In genomic region chr7:102883098-102883860, GRCh38 we compare ENCODE assay signal across 15 cellular contexts. TPM values are rescaled to one million over a fixed set of nuclear protein-coding genes. Genes with fewer than 3 reads are reported as not detected.
A peak's percentile ranks its signal among the peaks of the same experiment; 100 is the strongest.
DNase-seq lines count a peak whose midpoint lies in the region; ATAC-seq, FAIRE-seq and TF ChIP-seq lines count a peak whose summit lies in the region.
"Had no signal": no experiment of that assay in that cellular context is flagged by ENCODE, and none has a peak within 500 bp of the region (broad histone marks: within the 10 kb centered on the region; RNA-seq: fewer than 3 reads in every experiment).

No MANE protein-coding gene starts in this region.

- CTCF ChIA-PET in GM10248 (lab: Yijun Ruan, JAX), result interaction anchor here (1.5 kb wide), 1 partner anchor 17 kb away, joined by 4 read pairs; no protein-coding TSS in a partner anchor

- no peak overlapping the region for H2BK5ac ChIP-seq in mesenchymal stem cell (ENCODE audit: low read depth, low read length, poor library complexity, severe bottlenecking)

- H3K27me3 Mint-ChIP-seq in endothelial cell (ENCODE audit: unreplicated experiment), result no peaks in the 10 kb centered on the region
- H3K27me3 Mint-ChIP-seq: activated naive CD4-positive, alpha-beta T cell treated with anti-CD3 and anti-CD28 coated beads, Interleukin-2, amount 10 ng/mL, durations not matched to agents 7 days and 5 days had no signal

- H3K9ac ChIP-seq in mesenchymal stem cell (ENCODE audit: low read length), result no peak overlapping the region
- H3K9ac ChIP-seq: BLaER1 treated with 17β-estradiol and CSF1 and Interleukin-3, amounts not matched to agents 10 nM and 100 nM had no signal

- no peaks in the 10 kb centered on the region for H3K9me3 Mint-ChIP-seq in endothelial cell (ENCODE audit: unreplicated experiment)
- H3K9me3 Mint-ChIP-seq: activated naive CD4-positive, alpha-beta T cell treated with anti-CD3 and anti-CD28 coated beads, Interleukin-2, amount 10 ng/mL, durations not matched to agents 7 days and 5 days had no signal

- H3K4me1 ChIP-seq in mesenchymal stem cell (ENCODE audit: control insufficient read depth, insufficient read depth, low read depth, low read length) (no peaks in the 10 kb centered on the region), spleen (no peaks in the 10 kb centered on the region)

- no peaks in the 10 kb centered on the region for H3K9me3 ChIP-seq in mesenchymal stem cell (ENCODE audit: control insufficient read depth, low read length)
- H3K9me3 ChIP-seq in spleen, result no peaks in the 10 kb centered on the region

- peak overlapping the region; percentile 32 for H3K27ac ChIP-seq in mesenchymal stem cell (ENCODE audit: low read length, poor library complexity, severe bottlenecking)
- H3K27ac ChIP-seq in spleen, result no peak overlapping the region
- H3K27ac ChIP-seq: BLaER1 treated with 17β-estradiol and CSF1 and Interleukin-3, amounts not matched to agents 10 nM and 100 nM had no signal

- H3K4me2 ChIP-seq in mesenchymal stem cell (ENCODE audit: low read length, poor library complexity, severe bottlenecking), result no peak overlapping the region

- no peak overlapping the region for H3K27ac Mint-ChIP-seq in endothelial cell (ENCODE audit: unreplicated experiment)
- H3K27ac Mint-ChIP-seq: activated naive CD4-positive, alpha-beta T cell treated with anti-CD3 and anti-CD28 coated beads, Interleukin-2, amount 10 ng/mL, durations not matched to agents 7 days and 5 days had no signal

- H3K36me3 ChIP-seq in bronchial epithelial cell (ENCODE audit: control insufficient read depth, insufficient read depth, low read length) (no peaks in the 10 kb centered on the region), mesenchymal stem cell (ENCODE audit: control insufficient read depth in 1 of 2, insufficient read depth in 2 of 2, low read depth in 1 of 2, low read length in 2 of 2) (peaks cover 0 to 4% of the 10 kb centered on the region in 2 experiments), spleen (no peaks in the 10 kb centered on the region)
- H3K36me3 ChIP-seq: BLaER1 treated with 17β-estradiol and CSF1 and Interleukin-3, amounts not matched to agents 10 nM and 100 nM had no signal

- TF ChIP-seq CTCF in bronchial epithelial cell (IDR thresholded peaks at IDR 0.05; ENCODE audit: insufficient read depth, low read length, severe bottlenecking) (no peak), spleen (IDR thresholded peaks at IDR 0.05 in 8 of 11, conservative IDR thresholded peaks at IDR 0.05 in 3 of 11) (no peak), GM10248 (IDR thresholded peaks at IDR 0.05; ENCODE audit: control extremely low read depth, extremely low read depth, low read depth, missing control alignments) (no peak), endothelial cell (IDR thresholded peaks at IDR 0.05; ENCODE audit: unreplicated experiment) (no peak)

- no peaks in the 10 kb centered on the region for H3K27me3 ChIP-seq in bronchial epithelial cell (ENCODE audit: control insufficient read depth, insufficient read depth, low read length)
- H3K27me3 ChIP-seq in mesenchymal stem cell (ENCODE audit: control insufficient read depth in 1 of 2, insufficient read depth in 1 of 2, low read length in 2 of 2), result no peaks in the 10 kb centered on the region
- H3K27me3 ChIP-seq in spleen (replicated peaks in 1 of 7), result no peaks in the 10 kb centered on the region
- H3K27me3 ChIP-seq: BLaER1 treated with 17β-estradiol and CSF1 and Interleukin-3, amounts not matched to agents 10 nM and 100 nM had no signal

- no peak for ATAC-seq in GM21447 (IDR thresholded peaks at IDR 0.05; ENCODE audit: unreplicated experiment)

- H3K79me1 ChIP-seq in mesenchymal stem cell (replicated peaks; ENCODE audit: low read length, poor library complexity, severe bottlenecking), result peaks cover 3% of the 10 kb centered on the region

- H3K18ac ChIP-seq in mesenchymal stem cell (ENCODE audit: low read depth in 1 of 2, low read length in 2 of 2), result no peak overlapping the region

- no peak overlapping the region for H3K4me3 ChIP-seq in bronchial epithelial cell (ENCODE audit: low read depth, low read length)
- no peak overlapping the region for H3K4me3 ChIP-seq in mesenchymal stem cell (ENCODE audit: insufficient read depth in 1 of 2, low read depth in 1 of 2, low read length in 2 of 2)
- no peak overlapping the region for H3K4me3 ChIP-seq in spleen
- H3K4me3 ChIP-seq: BLaER1 treated with 17β-estradiol and CSF1 and Interleukin-3, amounts not matched to agents 10 nM and 100 nM; lung had no signal

- H3K4me3 Mint-ChIP-seq in endothelial cell (ENCODE audit: unreplicated experiment), result no peak overlapping the region
- H3K4me3 Mint-ChIP-seq: activated naive CD4-positive, alpha-beta T cell treated with anti-CD3 and anti-CD28 coated beads, Interleukin-2, amount 10 ng/mL, durations not matched to agents 7 days and 5 days had no signal

- no peak overlapping the region for H2BK15ac ChIP-seq in mesenchymal stem cell (ENCODE audit: low read depth, poor library complexity, severe bottlenecking)

- H3K23ac ChIP-seq in mesenchymal stem cell (ENCODE audit: low read length in 2 of 2), result no peak overlapping the region

- POLR2A ChIA-PET in GM10248 (lab: Yijun Ruan, JAX), result no interaction called here

- no peak overlapping the region for H4K8ac ChIP-seq in mesenchymal stem cell (ENCODE audit: low read length)

- DNase-seq in GM12892 (ENCODE audit: insufficient read length) (no peak), NCI-H226 (peak; percentile 72), bronchial epithelial cell (ENCODE audit: low read depth) (peak; percentile 87), mesenchymal stem cell (peak; percentile 51), spleen (no peak), GM10248 (ENCODE audit: extremely low spot score) (no peak), endothelial cell (ENCODE audit: low spot score) (no peak)
- DNase-seq: activated naive CD4-positive, alpha-beta T cell treated with anti-CD3 and anti-CD28 coated beads, Interleukin-2, amount 10 ng/mL, durations not matched to agents 7 days and 5 days; glutamatergic neuron; NCI-H1694 treated with DMSO at 0.1 percent for 48 hours; T-helper 9 cell had no signal

- H2AK5ac ChIP-seq in mesenchymal stem cell (ENCODE audit: low read length, severe bottlenecking), result no peak overlapping the region

- no peak overlapping the region for H4K91ac ChIP-seq in mesenchymal stem cell (ENCODE audit: low read length)

- no peak overlapping the region for H3K14ac ChIP-seq in mesenchymal stem cell (ENCODE audit: low read length in 2 of 2)

- no peaks in the 10 kb centered on the region for H3K36me3 Mint-ChIP-seq in endothelial cell (ENCODE audit: low read depth, unreplicated experiment)
- H3K36me3 Mint-ChIP-seq: activated naive CD4-positive, alpha-beta T cell treated with anti-CD3 and anti-CD28 coated beads, Interleukin-2, amount 10 ng/mL, durations not matched to agents 7 days and 5 days had no signal

- H3K4ac ChIP-seq in mesenchymal stem cell (ENCODE audit: low read depth in 1 of 2, low read length in 2 of 2), result no peak overlapping the region

- no peak for TF ChIP-seq POLR2A in GM12892 (IDR thresholded peaks at IDR 0.05; ENCODE audit: low read depth, low read length)
- TF ChIP-seq POLR2A in spleen (IDR thresholded peaks at IDR 0.05), result no peak

- intact Hi-C loops in spleen (cut with DNase I; ENCODE audit: low total_unique reads), result no loop called here

- WGBS in mesenchymal stem cell, result 70% methylated on average over 4 of the region's 6 CpGs
- WGBS in spleen, 5 donors, result 80 to 88% (median 82%) methylated on average over 6 of the region's 6 CpGs

- H3K4me1 Mint-ChIP-seq in endothelial cell (ENCODE audit: unreplicated experiment), result no peaks in the 10 kb centered on the region
- H3K4me1 Mint-ChIP-seq: activated naive CD4-positive, alpha-beta T cell treated with anti-CD3 and anti-CD28 coated beads, Interleukin-2, amount 10 ng/mL, durations not matched to agents 7 days and 5 days had no signal

- H2AFZ ChIP-seq in mesenchymal stem cell (ENCODE audit: low read depth, low read length), result no peak overlapping the region

- H2BK120ac ChIP-seq in mesenchymal stem cell (ENCODE audit: low read depth, low read length), result no peak overlapping the region

- FAIRE-seq in GM12892 (lab: Jason Lieb, UNC) (peak; percentile 5), bronchial epithelial cell (lab: Jason Lieb, UNC) (no peak)

- no peak overlapping the region for H2BK12ac ChIP-seq in mesenchymal stem cell (ENCODE audit: low read length in 2 of 2)

RNA-seq across cellular contexts. Expression of gene LRRC17, which starts 29.5 kb away (rescaled TPM):
- polyA plus RNA-seq in GM12892 (2012; ENCODE audit: missing spikeins), result not detected
- total RNA-seq in bronchial epithelial cell (0.26 and 0.38 TPM in 2 replicates), spleen (1 to 10 TPM in 5 of 7 donors, under 1 TPM in 2; 0.54 to 3.1 (median 2.2) TPM), endothelial cell (ENCODE audit: unreplicated experiment) (0.92 TPM)
- 17.6 TPM for polyA plus RNA-seq in mesenchymal stem cell (2013, experiment 1 of 2)
- polyA plus RNA-seq in mesenchymal stem cell (2013, experiment 2 of 2), result 18.7 TPM
- polyA plus RNA-seq in spleen, result under 1 TPM; 0.70 to 1.00 (median 0.90) TPM
- total RNA-seq: activated CD8-positive, alpha-beta memory T cell treated with anti-CD3 and anti-CD28 coated beads for 36 hours had no signal

Comparison
In these comparisons a context has a peak if more than half of its experiments do, and no peak if none do; other contexts are left out.
1. DNase-seq: peak in NCI-H226 (single experiment), bronchial epithelial cell (single experiment) and mesenchymal stem cell (single experiment); none in GM12892 (single experiment), spleen (single experiment), GM10248 (single experiment) and endothelial cell (single experiment).